ENCODE assay signal across 8 cellular contexts in the genomic region with DNA sequence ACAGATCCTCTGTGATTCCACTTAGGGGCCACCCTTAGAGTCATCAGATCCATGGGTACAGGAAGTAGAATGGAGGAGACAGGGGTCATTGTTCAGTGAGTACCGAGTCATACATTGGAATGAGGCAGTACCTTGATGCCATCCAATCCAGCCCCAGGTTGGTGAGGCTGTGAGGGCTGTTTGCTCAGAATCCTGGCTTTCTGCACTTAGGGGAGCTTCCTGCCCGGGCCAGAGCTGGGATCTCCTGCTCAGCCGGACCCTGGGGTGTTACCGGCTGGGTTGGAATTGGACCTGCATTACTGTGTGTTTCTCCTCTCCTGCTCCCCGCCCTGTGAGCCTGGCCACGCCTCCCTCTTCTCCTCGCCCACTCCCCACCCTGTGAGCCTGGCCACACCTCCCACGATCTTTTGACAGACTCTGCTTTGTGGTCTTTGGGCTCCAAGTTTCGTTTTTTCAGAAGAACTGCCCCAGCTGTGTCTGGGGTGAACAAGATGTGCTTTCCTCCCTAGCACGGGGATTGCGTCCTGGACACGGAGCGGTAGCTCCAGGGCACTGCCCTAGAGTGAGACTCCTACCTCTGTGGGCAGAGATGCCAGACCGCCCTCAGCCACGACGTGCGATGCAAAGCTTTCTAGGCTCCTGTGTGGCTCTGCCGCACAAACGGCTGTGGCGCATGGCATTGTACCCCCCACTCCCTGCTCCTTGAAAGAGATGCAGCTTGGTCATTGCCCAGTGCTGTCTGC. TPM values are rescaled to one million over a fixed set of nuclear protein-coding genes. Genes with fewer than 3 reads are reported as not detected.
DNase-seq lines count a peak whose midpoint lies in the region; ATAC-seq and TF ChIP-seq lines count a peak whose summit lies in the region.

No MANE protein-coding gene starts in this region.

- H3K27ac ChIP-seq in DND-41 (ENCODE audit: low read length) (no peak overlapping the region), RWPE1 (peak overlapping the region; percentile 80)

- no peak overlapping the region for H3K4me3 ChIP-seq in DND-41 (ENCODE audit: low read depth in 1 of 2, low read length in 2 of 2)

- peak overlapping the region; percentile 99 for H3K27ac Mint-ChIP-seq in activated naive CD8-positive, alpha-beta T cell treated with anti-CD3 and anti-CD28 coated beads for 36 hours

- CTCF ChIA-PET in RWPE1 (lab: Yijun Ruan, JAX) = interaction anchor here (0.5 to 1.5 kb wide), 3 partner anchors 9 to 521 kb away, joined by 4 read pairs; a partner anchor contains a TSS

- no peaks in the 10 kb centered on the region for H3K9me3 ChIP-seq in DND-41 (ENCODE audit: insufficient read depth, low read length, severe bottlenecking)

- no peaks in the 10 kb centered on the region for H3K27me3 Mint-ChIP-seq in activated naive CD8-positive, alpha-beta T cell treated with anti-CD3 and anti-CD28 coated beads for 36 hours

- no peaks in the 10 kb centered on the region for H3K9me3 Mint-ChIP-seq in activated naive CD8-positive, alpha-beta T cell treated with anti-CD3 and anti-CD28 coated beads for 36 hours

- H2AFZ ChIP-seq in DND-41 (ENCODE audit: low read depth, low read length) = no peak overlapping the region

- no peak overlapping the region for H3K4me2 ChIP-seq in DND-41 (ENCODE audit: insufficient read depth, low read length)

- H3K4me3 Mint-ChIP-seq in activated naive CD8-positive, alpha-beta T cell treated with anti-CD3 and anti-CD28 coated beads for 36 hours = peak overlapping the region; percentile 56

- peaks cover 32% of the 10 kb centered on the region for H3K36me3 Mint-ChIP-seq in activated naive CD8-positive, alpha-beta T cell treated with anti-CD3 and anti-CD28 coated beads for 36 hours

- POLR2A ChIA-PET in RWPE1 (lab: Yijun Ruan, JAX; ENCODE audit: low non-redundant PET) = no interaction called here

- H3K4me1 Mint-ChIP-seq in activated naive CD8-positive, alpha-beta T cell treated with anti-CD3 and anti-CD28 coated beads for 36 hours = peaks cover 28% of the 10 kb centered on the region

- H4K20me1 ChIP-seq in DND-41 (ENCODE audit: insufficient read depth, low read length) = peaks cover 51% of the 10 kb centered on the region

- no peaks in the 10 kb centered on the region for H3K4me1 ChIP-seq in DND-41 (ENCODE audit: insufficient read depth, low read length)

- DNase-seq in DND-41 (peak; percentile 21), HCEC 1CT (peak; percentile 47), RWPE1 (ENCODE audit: low spot score) (peak; percentile 100), kidney glomerular epithelial cell (lab: John Stamatoyannopoulos, UW) (peak; percentile 82), hypothalamus (lab: John Stamatoyannopoulos, UW) (no peak), NCI-H1092 treated with DMSO at 0.1 percent for 48 hours (lab: John Stamatoyannopoulos, UW) (no peak)
- peak; percentile 84 for DNase-seq in activated naive CD8-positive, alpha-beta T cell treated with anti-CD3 and anti-CD28 coated beads for 36 hours
- DNase-seq in stimulated activated CD8-positive, alpha-beta memory T cell treated with anti-CD3 and anti-CD28 coated beads, Interleukin-15, amount 100 ng/mL, for 24 hours (ENCODE audit: low read depth) = peak; percentile 26

- ATAC-seq in DND-41 (ENCODE audit: insufficient read depth, low read depth) = peak; percentile 68

- H3K27me3 ChIP-seq in DND-41 (ENCODE audit: insufficient read depth, low read length, poor library complexity) = no peaks in the 10 kb centered on the region

- H3K79me2 ChIP-seq in DND-41 (ENCODE audit: insufficient read depth, low read length) = peaks cover 70% of the 10 kb centered on the region

- peaks cover 82% of the 10 kb centered on the region for H3K36me3 ChIP-seq in DND-41 (ENCODE audit: insufficient read depth, low read length)

- no peak overlapping the region for H3K9ac ChIP-seq in DND-41 (ENCODE audit: low read depth, low read length)

- TF ChIP-seq CTCF in DND-41 (IDR thresholded peaks at IDR 0.05; ENCODE audit: borderline replicate concordance, extremely low read depth, low read length, poor library complexity, severe bottlenecking) (no peak), RWPE1 (conservative IDR thresholded peaks at IDR 0.05; ENCODE audit: low read depth) (no peak)

RNA-seq across cellular contexts. Expression of a gene that starts 15.4 kb away (rescaled TPM):
- total RNA-seq in activated naive CD8-positive, alpha-beta T cell treated with anti-CD3 and anti-CD28 coated beads for 36 hours = 10 to 100 TPM; 38.8 to 45.8 TPM

RNA-seq across cellular contexts. Expression of a gene that starts 35.6 kb away (rescaled TPM):
- total RNA-seq in activated naive CD8-positive, alpha-beta T cell treated with anti-CD3 and anti-CD28 coated beads for 36 hours = 100 to 1,000 TPM; 276 to 284 TPM

RNA-seq across cellular contexts. Expression of a gene that starts 42.9 kb away (rescaled TPM):
- 10 to 100 TPM; 55.6 to 59.3 TPM for total RNA-seq in activated naive CD8-positive, alpha-beta T cell treated with anti-CD3 and anti-CD28 coated beads for 36 hours

RNA-seq across cellular contexts. Expression of a gene that starts 43.4 kb away (rescaled TPM):
- under 1 TPM in 1 of 2 experiments, not detected in 1; 0.90 TPM for total RNA-seq in activated naive CD8-positive, alpha-beta T cell treated with anti-CD3 and anti-CD28 coated beads for 36 hours

RNA-seq across cellular contexts. Expression of a gene that starts 49.5 kb away (rescaled TPM):
- 10 to 100 TPM; 10.9 to 12.6 TPM for total RNA-seq in activated naive CD8-positive, alpha-beta T cell treated with anti-CD3 and anti-CD28 coated beads for 36 hours

Comparison
In these comparisons a context has a peak if more than half of its experiments do, and no peak if none do; other contexts are left out.
1. DNase-seq: peak in DND-41 (single experiment), HCEC 1CT (single experiment), RWPE1 (single experiment), activated naive CD8-positive, alpha-beta T cell treated with anti-CD3 and anti-CD28 coated beads for 36 hours (single experiment), kidney glomerular epithelial cell (single experiment) and stimulated activated CD8-positive, alpha-beta memory T cell treated with anti-CD3 and anti-CD28 coated beads, Interleukin-15, amount 100 ng/mL, for 24 hours (single experiment); none in hypothalamus (0 of 51) and NCI-H1092 treated with DMSO at 0.1 percent for 48 hours (single experiment).